In genomic region chr20:38548356-38549083, GRCh38 we compare ENCODE assay signal across 35 cellular contexts. TPM values are rescaled to one million over a fixed set of nuclear protein-coding genes. Genes with fewer than 3 reads are reported as not detected.
"Had no signal": no experiment of that assay in that cellular context is flagged by ENCODE, and none has a peak within 500 bp of the region (broad histone marks: within the 10 kb centered on the region; RNA-seq: fewer than 3 reads in every experiment).

No MANE protein-coding gene starts in this region.

- DNase-seq: activated CD4-positive, alpha-beta T cell treated with anti-CD3 and anti-CD28 coated beads, Interleukin-2, amount 10 ng/mL, durations not matched to agents 24 days and 14 days; activated CD4-positive, alpha-beta T cell treated with anti-CD3 and anti-CD28 coated beads, Interleukin-2, amount 50 U/mL, for 4 hours; activated CD8-positive, alpha-beta T cell treated with anti-CD3 and anti-CD28 coated beads for 36 hours; activated gamma-delta T cell treated with Interleukin-2 at 50 U/mL for 16 hours; activated naive CD4-positive, alpha-beta T cell treated with anti-CD3 and anti-CD28 coated beads for 36 hours; activated T-cell treated with anti-CD3 and anti-CD28 coated beads, Interleukin-2, amount 50 U/mL, for 1 hour; adrenal gland; body of pancreas; caudate nucleus; cerebellar nuclear complex; MG63; NCI-H1048; NCI-H1417; NCI-H146; NCI-H187; NCI-H2029 treated with DMSO at 0.1 percent for 48 hours; NCI-H2107; NCI-H2171; NCI-H510A; NCI-H526; NCI-H748 treated with DMSO at 0.1 percent for 48 hours; NK-92 treated with Interleukin-12 subunit alpha and Interleukin-12 subunit beta, amount 100 ng/mL, for 24 hours; PC-3; Peyer's patch; RPMI8226; SHP77 treated with DMSO at 0.1 percent for 48 hours; SK-N-SH; T-helper 1 cell; T-helper 2 cell; T-helper 9 cell had no signal

- H3K4me3 ChIP-seq: adrenal gland, body of pancreas, MG63, Peyer's patch, SJSA1 had no signal

- H3K27ac Mint-ChIP-seq: activated CD4-positive, alpha-beta T cell treated with anti-CD3 and anti-CD28 coated beads, Interleukin-2, amount 10 ng/mL, durations not matched to agents 24 days and 14 days; activated CD8-positive, alpha-beta T cell treated with anti-CD3 and anti-CD28 coated beads for 36 hours; activated naive CD4-positive, alpha-beta T cell treated with anti-CD3 and anti-CD28 coated beads for 36 hours; activated naive CD4-positive, alpha-beta T cell treated with anti-CD3 and anti-CD28 coated beads, Interleukin-2, amount 50 U/mL, for 72 hours had no signal

- H3K9me3 Mint-ChIP-seq: activated CD4-positive, alpha-beta T cell treated with anti-CD3 and anti-CD28 coated beads, Interleukin-2, amount 10 ng/mL, durations not matched to agents 24 days and 14 days; activated CD8-positive, alpha-beta T cell treated with anti-CD3 and anti-CD28 coated beads for 36 hours; activated naive CD4-positive, alpha-beta T cell treated with anti-CD3 and anti-CD28 coated beads for 36 hours; activated naive CD4-positive, alpha-beta T cell treated with anti-CD3 and anti-CD28 coated beads, Interleukin-2, amount 50 U/mL, for 72 hours had no signal

- H3K4me3 Mint-ChIP-seq: activated CD4-positive, alpha-beta T cell treated with anti-CD3 and anti-CD28 coated beads, Interleukin-2, amount 10 ng/mL, durations not matched to agents 24 days and 14 days; activated CD8-positive, alpha-beta T cell treated with anti-CD3 and anti-CD28 coated beads for 36 hours; activated naive CD4-positive, alpha-beta T cell treated with anti-CD3 and anti-CD28 coated beads for 36 hours had no signal

- H3K9me3 ChIP-seq: adrenal gland, body of pancreas, MG63, Peyer's patch, SJSA1, SK-N-SH had no signal

- H3K27ac ChIP-seq: adrenal gland, body of pancreas, Peyer's patch, SJSA1 had no signal

- H3K4me1 ChIP-seq: adrenal gland, body of pancreas, Peyer's patch, SJSA1 had no signal

- H3K27me3 Mint-ChIP-seq: activated CD4-positive, alpha-beta T cell treated with anti-CD3 and anti-CD28 coated beads, Interleukin-2, amount 10 ng/mL, durations not matched to agents 24 days and 14 days; activated CD8-positive, alpha-beta T cell treated with anti-CD3 and anti-CD28 coated beads for 36 hours had no signal

- H3K27me3 ChIP-seq: adrenal gland, body of pancreas, MG63, Peyer's patch, SJSA1 had no signal

- ATAC-seq: activated CD8-positive, alpha-beta T cell treated with anti-CD3 and anti-CD28 coated beads for 36 hours; activated naive CD4-positive, alpha-beta T cell treated with anti-CD3 and anti-CD28 coated beads, Interleukin-2, amount 50 U/mL, for 72 hours; body of pancreas had no signal

RNA-seq across cellular contexts. Expression of gene ADIG, which starts 32.5 kb away (rescaled TPM):
- total RNA-seq: activated CD4-positive, alpha-beta T cell treated with anti-CD3 and anti-CD28 coated beads, Interleukin-2, amount 10 ng/mL, durations not matched to agents 24 days and 14 days; activated CD8-positive, alpha-beta memory T cell treated with anti-CD3 and anti-CD28 coated beads for 36 hours; activated CD8-positive, alpha-beta T cell treated with anti-CD3 and anti-CD28 coated beads for 36 hours; activated naive CD4-positive, alpha-beta T cell treated with anti-CD3 and anti-CD28 coated beads for 36 hours; activated naive CD4-positive, alpha-beta T cell treated with anti-CD3 and anti-CD28 coated beads, Interleukin-2, amount 50 U/mL, for 72 hours; adrenal gland; astrocyte; body of pancreas; bronchial epithelial cell; PC-3; Peyer's patch; SJSA1 had no signal
- polyA plus RNA-seq: adrenal gland, SK-N-SH had no signal

RNA-seq across cellular contexts. Expression of gene ARHGAP40, which starts 53.1 kb away (rescaled TPM):
- total RNA-seq: activated CD4-positive, alpha-beta T cell treated with anti-CD3 and anti-CD28 coated beads, Interleukin-2, amount 10 ng/mL, durations not matched to agents 24 days and 14 days; activated CD8-positive, alpha-beta memory T cell treated with anti-CD3 and anti-CD28 coated beads for 36 hours; activated CD8-positive, alpha-beta T cell treated with anti-CD3 and anti-CD28 coated beads for 36 hours; activated naive CD4-positive, alpha-beta T cell treated with anti-CD3 and anti-CD28 coated beads for 36 hours; activated naive CD4-positive, alpha-beta T cell treated with anti-CD3 and anti-CD28 coated beads, Interleukin-2, amount 50 U/mL, for 72 hours; adrenal gland; body of pancreas; PC-3; Peyer's patch; SJSA1 had no signal
